Comparison of ENCODE assay signal across 8 cellular contexts in the genomic region with DNA sequence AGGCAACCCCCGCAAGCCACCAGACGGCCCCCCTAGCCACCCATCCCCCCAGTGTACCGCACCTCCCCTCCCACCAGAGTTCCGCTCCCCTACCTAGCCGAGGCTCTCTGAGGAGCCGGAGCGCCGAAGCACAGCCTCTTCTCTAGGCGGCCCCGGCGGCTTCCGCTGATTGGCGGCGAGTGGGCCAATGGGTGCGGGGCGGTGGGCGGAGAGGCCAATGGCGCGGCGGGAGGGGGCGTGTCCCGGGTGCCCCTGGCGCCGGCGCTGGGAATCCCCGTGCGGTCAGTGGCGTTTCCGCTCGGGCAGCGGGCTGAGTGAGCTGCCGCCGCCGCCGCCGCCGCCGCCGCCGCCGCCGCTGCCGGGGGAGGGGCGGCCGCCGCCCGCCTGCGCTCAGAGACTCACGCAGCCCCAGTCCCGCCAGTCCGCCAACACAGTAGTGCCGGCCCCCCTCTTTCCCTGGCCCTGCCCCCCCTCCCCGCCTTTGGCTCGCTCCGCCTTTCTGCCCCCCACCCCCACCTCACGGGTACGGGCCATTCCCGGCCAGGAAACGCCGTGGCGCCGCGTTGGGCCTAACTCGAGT. TPM values are rescaled to one million over a fixed set of nuclear protein-coding genes. Genes with fewer than 3 reads are reported as not detected.
DNase-seq lines count a peak whose midpoint lies in the region; ATAC-seq and TF ChIP-seq lines count a peak whose summit lies in the region.

A gene with protein sequence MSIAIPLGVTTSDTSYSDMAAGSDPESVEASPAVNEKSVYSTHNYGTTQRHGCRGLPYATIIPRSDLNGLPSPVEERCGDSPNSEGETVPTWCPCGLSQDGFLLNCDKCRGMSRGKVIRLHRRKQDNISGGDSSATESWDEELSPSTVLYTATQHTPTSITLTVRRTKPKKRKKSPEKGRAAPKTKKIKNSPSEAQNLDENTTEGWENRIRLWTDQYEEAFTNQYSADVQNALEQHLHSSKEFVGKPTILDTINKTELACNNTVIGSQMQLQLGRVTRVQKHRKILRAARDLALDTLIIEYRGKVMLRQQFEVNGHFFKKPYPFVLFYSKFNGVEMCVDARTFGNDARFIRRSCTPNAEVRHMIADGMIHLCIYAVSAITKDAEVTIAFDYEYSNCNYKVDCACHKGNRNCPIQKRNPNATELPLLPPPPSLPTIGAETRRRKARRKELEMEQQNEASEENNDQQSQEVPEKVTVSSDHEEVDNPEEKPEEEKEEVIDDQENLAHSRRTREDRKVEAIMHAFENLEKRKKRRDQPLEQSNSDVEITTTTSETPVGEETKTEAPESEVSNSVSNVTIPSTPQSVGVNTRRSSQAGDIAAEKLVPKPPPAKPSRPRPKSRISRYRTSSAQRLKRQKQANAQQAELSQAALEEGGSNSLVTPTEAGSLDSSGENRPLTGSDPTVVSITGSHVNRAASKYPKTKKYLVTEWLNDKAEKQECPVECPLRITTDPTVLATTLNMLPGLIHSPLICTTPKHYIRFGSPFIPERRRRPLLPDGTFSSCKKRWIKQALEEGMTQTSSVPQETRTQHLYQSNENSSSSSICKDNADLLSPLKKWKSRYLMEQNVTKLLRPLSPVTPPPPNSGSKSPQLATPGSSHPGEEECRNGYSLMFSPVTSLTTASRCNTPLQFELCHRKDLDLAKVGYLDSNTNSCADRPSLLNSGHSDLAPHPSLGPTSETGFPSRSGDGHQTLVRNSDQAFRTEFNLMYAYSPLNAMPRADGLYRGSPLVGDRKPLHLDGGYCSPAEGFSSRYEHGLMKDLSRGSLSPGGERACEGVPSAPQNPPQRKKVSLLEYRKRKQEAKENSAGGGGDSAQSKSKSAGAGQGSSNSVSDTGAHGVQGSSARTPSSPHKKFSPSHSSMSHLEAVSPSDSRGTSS (N-terminal part only) (plus strand): TSS at position 285 of the 580 bp plus-strand sequence. CDS start 31,324 bp downstream, outside the sequence.

- H3K27ac Mint-ChIP-seq in activated CD4-positive, alpha-beta T cell treated with anti-CD3 and anti-CD28 coated beads for 36 hours: peak within 1 kb of the TSS; percentile 100
- peak within 1 kb of the TSS; percentile 100 for H3K27ac Mint-ChIP-seq in chondrocyte (ENCODE audit: unreplicated experiment)

- H3K27me3 ChIP-seq in kidney epithelial cell (ENCODE audit: control insufficient read depth, insufficient read depth, low read length): no peaks in the 10 kb centered on the region

- H3K36me3 Mint-ChIP-seq in activated CD4-positive, alpha-beta T cell treated with anti-CD3 and anti-CD28 coated beads for 36 hours (ENCODE audit: low read depth): peaks cover 52% of the 10 kb centered on the region
- peaks cover 11% of the 10 kb centered on the region for H3K36me3 Mint-ChIP-seq in chondrocyte (ENCODE audit: low read depth)

- DNase-seq in Ammon's horn (ENCODE audit: low spot score) (peak; percentile 96), NCI-H510A treated with DMSO at 0.1 percent for 48 hours (lab: John Stamatoyannopoulos, UW) (peak; percentile 70), chondrocyte (ENCODE audit: low spot score) (peak; percentile 99), kidney epithelial cell (ENCODE audit: low read depth) (peak; percentile 55)
- peak; percentile 100 for DNase-seq in activated CD4-positive, alpha-beta T cell treated with anti-CD3 and anti-CD28 coated beads for 36 hours
- peak; percentile 99 to 100 for DNase-seq in stimulated activated CD4-positive, alpha-beta T cell treated with anti-CD3 and anti-CD28 coated beads, Interleukin-15, amount 100 ng/mL, for 48 hours (ENCODE audit: low read depth in 2 of 2)

- POLR2A ChIA-PET in activated CD4-positive, alpha-beta T cell treated with anti-CD3 and anti-CD28 coated beads for 36 hours (lab: Charles Lee): interaction anchor here (1.0 to 5.2 kb wide), 8 partner anchors 19 to 395 kb away, joined by 4 to 81 read pairs (median 8); partner anchors contain the start of genes ARPC4, TADA3 and THUMPD3

- TF ChIP-seq CTCF in chondrocyte (IDR thresholded peaks at IDR 0.05) (no peak), kidney epithelial cell (IDR thresholded peaks at IDR 0.05; ENCODE audit: insufficient read depth, low read length, poor library complexity, severe bottlenecking) (no peak)

- CTCF ChIA-PET in activated CD4-positive, alpha-beta T cell treated with anti-CD3 and anti-CD28 coated beads for 36 hours (lab: Charles Lee): no interaction called here

- no peaks in the 10 kb centered on the region for H3K36me3 ChIP-seq in kidney epithelial cell (ENCODE audit: control insufficient read depth, insufficient read depth, low read length)

- H3K4me3 Mint-ChIP-seq in activated CD4-positive, alpha-beta T cell treated with anti-CD3 and anti-CD28 coated beads for 36 hours: peak within 1 kb of the TSS; percentile 93
- peak within 1 kb of the TSS; percentile 98 for H3K4me3 Mint-ChIP-seq in chondrocyte (ENCODE audit: unreplicated experiment)

- H3K4me1 Mint-ChIP-seq in activated CD4-positive, alpha-beta T cell treated with anti-CD3 and anti-CD28 coated beads for 36 hours: peaks cover 63% of the 10 kb centered on the region
- peaks cover 66% of the 10 kb centered on the region for H3K4me1 Mint-ChIP-seq in chondrocyte (ENCODE audit: low read depth)

- TF ChIP-seq POLR2A in GM19193 (IDR thresholded peaks at IDR 0.05; ENCODE audit: extremely low read depth, insufficient read depth, insufficient read length): peak; percentile 96

- no peaks in the 10 kb centered on the region for H3K9me3 Mint-ChIP-seq in activated CD4-positive, alpha-beta T cell treated with anti-CD3 and anti-CD28 coated beads for 36 hours (ENCODE audit: low read depth)
- H3K9me3 Mint-ChIP-seq in chondrocyte (ENCODE audit: low read depth): no peaks in the 10 kb centered on the region

- ATAC-seq in HG03432 (IDR thresholded peaks at IDR 0.05; ENCODE audit: unreplicated experiment): peak; percentile 54
- peak; percentile 65 for ATAC-seq in activated CD4-positive, alpha-beta T cell treated with anti-CD3 and anti-CD28 coated beads for 36 hours

- H3K27me3 Mint-ChIP-seq in activated CD4-positive, alpha-beta T cell treated with anti-CD3 and anti-CD28 coated beads for 36 hours: no peaks in the 10 kb centered on the region
- no peaks in the 10 kb centered on the region for H3K27me3 Mint-ChIP-seq in chondrocyte (ENCODE audit: low read depth)

- intact Hi-C loops in activated CD4-positive, alpha-beta T cell treated with anti-CD3 and anti-CD28 coated beads for 36 hours (cut with DNase I, micrococcal nuclease): loop anchor here (1.0 to 5.0 kb wide), 12 partner anchors 25 to 851 kb away; partner anchors contain the start of genes BRPF1 (in 2 of the 2), RAD18 (in 2 of the 2), TADA3 (in 2 of the 2) and ARPC4 (in 1 of the 2)

- H3K4me3 ChIP-seq in kidney epithelial cell (ENCODE audit: low read depth, low read length): peak within 1 kb of the TSS; percentile 100

RNA-seq across cellular contexts. Expression of the gene that starts here (rescaled TPM):
- 100 to 1,000 TPM; 115 to 148 TPM for total RNA-seq in activated CD4-positive, alpha-beta T cell treated with anti-CD3 and anti-CD28 coated beads for 36 hours
- total RNA-seq in chondrocyte (122 to 145 TPM (median 123 TPM) in 3 replicates), kidney epithelial cell (49.1 and 62.8 TPM in 2 replicates)

Comparison
In these comparisons a context has a peak if more than half of its experiments do, and no peak if none do; other contexts are left out.
1. Peak in every context shown above with its lines: DNase-seq, ATAC-seq and H3K4me3 ChIP-seq.